In the genomic region with DNA sequence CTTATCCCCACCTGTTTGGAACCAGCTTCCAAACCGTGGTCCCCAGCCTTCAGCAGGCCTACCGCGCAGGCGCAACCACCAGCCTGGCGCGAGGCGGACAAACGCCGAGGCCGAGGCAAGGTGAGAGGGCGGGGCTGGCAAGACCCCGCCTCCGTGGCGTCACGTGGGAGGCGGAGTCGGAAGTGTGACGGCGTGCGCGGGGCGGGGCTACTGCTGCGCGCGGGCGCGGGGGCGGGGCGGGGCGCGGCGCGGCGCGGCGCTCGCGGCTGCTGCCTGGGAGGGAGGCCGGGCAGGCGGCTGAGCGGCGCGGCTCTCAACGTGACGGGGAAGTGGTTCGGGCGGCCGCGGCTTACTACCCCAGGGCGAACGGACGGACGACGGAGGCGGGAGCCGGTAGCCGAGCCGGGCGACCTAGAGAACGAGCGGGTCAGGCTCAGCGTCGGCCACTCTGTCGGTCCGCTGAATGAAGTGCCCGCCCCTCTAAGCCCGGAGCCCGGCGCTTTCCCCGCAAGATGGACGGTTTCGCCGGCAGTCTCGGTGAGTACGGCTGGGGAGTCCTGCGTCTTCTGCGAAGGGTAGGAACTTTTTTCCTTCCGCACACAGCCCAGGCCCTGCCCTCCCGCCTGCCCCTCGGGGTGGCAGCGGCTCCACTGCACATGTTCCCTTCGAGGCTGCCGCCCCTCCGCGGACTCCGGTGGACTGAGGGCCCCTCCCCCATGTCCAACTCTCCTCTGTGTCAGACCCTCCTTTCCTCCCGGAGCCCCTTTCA, we compare ENCODE assay signal across 8 cellular contexts. TPM values are rescaled to one million over a fixed set of nuclear protein-coding genes. Genes with fewer than 3 reads are reported as not detected.
DNase-seq lines count a peak whose midpoint lies in the region; ATAC-seq and TF ChIP-seq lines count a peak whose summit lies in the region.

A gene with protein sequence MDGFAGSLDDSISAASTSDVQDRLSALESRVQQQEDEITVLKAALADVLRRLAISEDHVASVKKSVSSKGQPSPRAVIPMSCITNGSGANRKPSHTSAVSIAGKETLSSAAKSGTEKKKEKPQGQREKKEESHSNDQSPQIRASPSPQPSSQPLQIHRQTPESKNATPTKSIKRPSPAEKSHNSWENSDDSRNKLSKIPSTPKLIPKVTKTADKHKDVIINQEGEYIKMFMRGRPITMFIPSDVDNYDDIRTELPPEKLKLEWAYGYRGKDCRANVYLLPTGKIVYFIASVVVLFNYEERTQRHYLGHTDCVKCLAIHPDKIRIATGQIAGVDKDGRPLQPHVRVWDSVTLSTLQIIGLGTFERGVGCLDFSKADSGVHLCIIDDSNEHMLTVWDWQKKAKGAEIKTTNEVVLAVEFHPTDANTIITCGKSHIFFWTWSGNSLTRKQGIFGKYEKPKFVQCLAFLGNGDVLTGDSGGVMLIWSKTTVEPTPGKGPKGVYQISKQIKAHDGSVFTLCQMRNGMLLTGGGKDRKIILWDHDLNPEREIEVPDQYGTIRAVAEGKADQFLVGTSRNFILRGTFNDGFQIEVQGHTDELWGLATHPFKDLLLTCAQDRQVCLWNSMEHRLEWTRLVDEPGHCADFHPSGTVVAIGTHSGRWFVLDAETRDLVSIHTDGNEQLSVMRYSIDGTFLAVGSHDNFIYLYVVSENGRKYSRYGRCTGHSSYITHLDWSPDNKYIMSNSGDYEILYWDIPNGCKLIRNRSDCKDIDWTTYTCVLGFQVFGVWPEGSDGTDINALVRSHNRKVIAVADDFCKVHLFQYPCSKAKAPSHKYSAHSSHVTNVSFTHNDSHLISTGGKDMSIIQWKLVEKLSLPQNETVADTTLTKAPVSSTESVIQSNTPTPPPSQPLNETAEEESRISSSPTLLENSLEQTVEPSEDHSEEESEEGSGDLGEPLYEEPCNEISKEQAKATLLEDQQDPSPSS (plus strand): TSS at position 254 of the 769 bp plus-strand sequence. CDS start 259 bp downstream, at position 513.

- POLR2A ChIA-PET in Panc1 (lab: Charles Lee) = interaction anchor here (0.6 kb wide), 1 partner anchor 35 kb away, joined by 3 read pairs; no protein-coding TSS in a partner anchor

- no peaks in the 10 kb centered on the region for H3K27me3 ChIP-seq in Panc1 (ENCODE audit: control insufficient read depth, insufficient read depth, low read length)
- H3K27me3 ChIP-seq in esophagus muscularis mucosa = no peaks in the 10 kb centered on the region
- H3K27me3 ChIP-seq in muscle layer of duodenum (ENCODE audit: low read depth, low read length) = no peaks in the 10 kb centered on the region

- TF ChIP-seq CTCF in Panc1 (IDR thresholded peaks at IDR 0.05) (no peak), esophagus muscularis mucosa (IDR thresholded peaks at IDR 0.05) (no peak)

- peak; percentile 42 for TF ChIP-seq POLR2A in esophagus muscularis mucosa (IDR thresholded peaks at IDR 0.05; ENCODE audit: low read depth)

- H3K4me3 ChIP-seq in Jurkat, Clone E6-1 (ENCODE audit: low read length) = peak within 1 kb of the TSS; percentile 68
- peak within 1 kb of the TSS; percentile 80 to 90 for H3K4me3 ChIP-seq in Panc1 (ENCODE audit: low read depth in 2 of 2, low read length in 2 of 2)
- H3K4me3 ChIP-seq in esophagus muscularis mucosa = peak within 1 kb of the TSS; percentile 83 to 95 (median 88)
- H3K4me3 ChIP-seq in muscle layer of duodenum (ENCODE audit: low read depth in 1 of 2, low read length in 2 of 2) = peak within 1 kb of the TSS; percentile 78 to 85

- H3K4me1 ChIP-seq in Panc1 (ENCODE audit: control insufficient read depth, insufficient read depth, low read length) (peaks cover 41% of the 10 kb centered on the region), esophagus muscularis mucosa (peaks cover 28 to 40% (median 38%) of the 10 kb centered on the region in 4 donors), muscle layer of duodenum (ENCODE audit: control insufficient read depth in 1 of 2, insufficient read depth in 2 of 2, low read length in 2 of 2) (peaks cover 11 to 25% of the 10 kb centered on the region in 2 donors)

- peak within 1 kb of the TSS; percentile 96 for H3K27ac ChIP-seq in Panc1 (ENCODE audit: low read length)
- H3K27ac ChIP-seq in esophagus muscularis mucosa (replicated peaks in 1 of 4) = peak within 1 kb of the TSS; percentile 90 to 91 (median 90)
- peak within 1 kb of the TSS; percentile 90 for H3K27ac ChIP-seq in muscle layer of duodenum (ENCODE audit: low read length)

- H3K9me3 ChIP-seq in Panc1 (ENCODE audit: control insufficient read depth, insufficient read depth, low read depth, low read length) (no peaks in the 10 kb centered on the region), esophagus muscularis mucosa (no peaks in the 10 kb centered on the region), muscle layer of duodenum (ENCODE audit: control insufficient read depth in 1 of 2, low read length in 2 of 2) (no peaks in the 10 kb centered on the region)

- DNase-seq in DMS153 (lab: John Stamatoyannopoulos, UW) (peak; percentile 77), Panc1 (ENCODE audit: low read depth, low spot score) (peak; percentile 56), esophagus muscularis mucosa (ENCODE audit: extremely low spot score) (peak; percentile 98)
- DNase-seq in Jurkat, Clone E6-1 (ENCODE audit: low read depth, low spot score) = peak; percentile 57
- peak; percentile 91 for DNase-seq in activated T-cell treated with anti-CD3 and anti-CD28 coated beads, Interleukin-2, amount 50 U/mL, for 4 hours
- DNase-seq in stimulated activated CD8-positive, alpha-beta memory T cell treated with anti-CD3 and anti-CD28 coated beads, Interleukin-7, amount 100 ng/mL, for 24 hours (ENCODE audit: low read depth) = peak; percentile 76

- peaks cover 2% of the 10 kb centered on the region for H3K36me3 Mint-ChIP-seq in activated T-cell treated with anti-CD3 and anti-CD28 coated beads, Interleukin-2, amount 50 U/mL, for 4 hours (ENCODE audit: insufficient read depth)

- no TSS peak for BruUV-seq in Panc1 (replicated peaks; lab: Mats Ljungman, UMichigan)

- 2% methylated on average over 58 of the region's 87 CpGs for WGBS in esophagus muscularis mucosa

- peaks cover 11% of the 10 kb centered on the region for H3K36me3 ChIP-seq in Panc1 (ENCODE audit: control insufficient read depth, insufficient read depth, low read length)
- H3K36me3 ChIP-seq in esophagus muscularis mucosa = no peaks in the 10 kb centered on the region
- no peaks in the 10 kb centered on the region for H3K36me3 ChIP-seq in muscle layer of duodenum (ENCODE audit: control insufficient read depth in 1 of 2, insufficient read depth in 2 of 2, low read length in 2 of 2)

- no peak within 1 kb of the TSS for H3K4me3 Mint-ChIP-seq in activated T-cell treated with anti-CD3 and anti-CD28 coated beads, Interleukin-2, amount 50 U/mL, for 4 hours

- in situ Hi-C loops in Panc1 (cut with HindIII; ENCODE audit: low pct_unique_long_range_greater_than_20kb, low sequenced_read_pairs) = no loop called here

- peaks cover 27% of the 10 kb centered on the region for H3K4me1 Mint-ChIP-seq in activated T-cell treated with anti-CD3 and anti-CD28 coated beads, Interleukin-2, amount 50 U/mL, for 4 hours (ENCODE audit: low read depth)

- ATAC-seq in GM21619 (IDR thresholded peaks at IDR 0.05; ENCODE audit: unreplicated experiment) = peak; percentile 77
- peak; percentile 95 for ATAC-seq in Panc1
- peak; percentile 89 to 92 for ATAC-seq in activated T-cell treated with anti-CD3 and anti-CD28 coated beads, Interleukin-2, amount 50 U/mL, for 4 hours

- no peak for TF ChIP-seq EP300 in esophagus muscularis mucosa (IDR thresholded peaks at IDR 0.05)

- intact Hi-C loops in Panc1 (cut with micrococcal nuclease; ENCODE audit: unreplicated experiment) = no loop called here
- intact Hi-C loops in esophagus muscularis mucosa (cut with DNase I) = loop anchor here (2.0 kb wide), 1 partner anchor 66 kb away; no protein-coding TSS in a partner anchor

- no peaks in the 10 kb centered on the region for H3K9me3 Mint-ChIP-seq in activated T-cell treated with anti-CD3 and anti-CD28 coated beads, Interleukin-2, amount 50 U/mL, for 4 hours

- CTCF ChIA-PET in Panc1 (lab: Charles Lee) = no interaction called here

- no peaks in the 10 kb centered on the region for H3K27me3 Mint-ChIP-seq in activated T-cell treated with anti-CD3 and anti-CD28 coated beads, Interleukin-2, amount 50 U/mL, for 4 hours (ENCODE audit: low read depth)

RNA-seq across cellular contexts. Expression of the gene that starts here (rescaled TPM):
- polyA plus RNA-seq in Jurkat, Clone E6-1 (2012; ENCODE audit: insufficient read depth, insufficient read length) = 11.7 TPM
- total RNA-seq in Panc1 (2021; ENCODE audit: unreplicated experiment) (107 TPM), esophagus muscularis mucosa (10 to 100 TPM; 14.5 to 23.2 (median 17.8) TPM)
- polyA plus RNA-seq in Panc1 (2012; ENCODE audit: insufficient read length) = 47.3 TPM
- total RNA-seq in activated T-cell treated with anti-CD3 and anti-CD28 coated beads, Interleukin-2, amount 50 U/mL, for 4 hours = 10 to 100 TPM; 57.1 to 60.0 (median 58.2) TPM

Comparison
In these comparisons a context has a peak if more than half of its experiments do, and no peak if none do; other contexts are left out.
1. Peak in every context shown above with its lines: DNase-seq, ATAC-seq, H3K4me3 ChIP-seq and H3K27ac ChIP-seq.